ENCODE assay signal across 17 cellular contexts in the genomic region with DNA sequence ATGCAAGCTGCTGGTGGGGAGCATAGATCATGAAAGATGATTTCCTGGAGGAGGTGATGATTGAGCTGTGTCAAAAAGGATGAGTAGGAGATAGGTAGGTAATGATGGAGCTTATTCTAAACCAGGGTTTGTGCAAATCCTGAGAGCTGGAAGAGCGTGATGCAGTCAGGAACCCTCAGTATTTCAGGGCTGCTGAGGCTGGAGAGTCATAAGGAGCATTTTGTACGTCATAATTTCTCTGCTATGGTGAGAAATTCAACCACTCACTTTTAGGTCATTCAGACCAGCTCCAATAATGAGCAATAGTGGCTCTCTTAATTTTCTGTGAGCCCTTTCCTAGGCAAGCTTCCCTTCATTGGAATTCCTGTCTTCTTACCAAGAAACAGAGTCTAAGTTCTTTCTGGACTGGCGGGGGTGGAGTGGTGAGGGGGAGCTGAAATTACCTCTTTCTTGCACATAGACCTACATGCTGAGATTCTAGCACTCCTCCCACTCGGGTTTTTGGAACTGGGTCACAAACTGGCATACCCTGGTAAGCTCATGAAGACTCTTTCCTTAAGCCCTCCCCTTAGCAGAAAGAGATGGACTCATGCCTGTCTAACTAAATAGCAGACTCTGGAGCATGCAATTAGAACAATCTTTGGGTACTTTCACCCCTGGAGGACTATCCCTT.
DNase-seq lines count a peak whose midpoint lies in the region; ATAC-seq and TF ChIP-seq lines count a peak whose summit lies in the region.
"Had no signal": no experiment of that assay in that cellular context is flagged by ENCODE, and none has a peak within 500 bp of the region (broad histone marks: within the 10 kb centered on the region; RNA-seq: fewer than 3 reads in every experiment).

No MANE protein-coding gene starts in this region.

- POLR2A ChIA-PET in HEK293T (lab: Yijun Ruan, JAX), result interaction anchor here (2.2 kb wide), 1 partner anchor 59 kb away, joined by 5 read pairs; no protein-coding TSS in a partner anchor

- CTCF ChIA-PET in HEK293T (lab: Yijun Ruan, JAX), result interaction anchor here (0.6 to 1.0 kb wide), 5 partner anchors 11 to 391 kb away, joined by 3 to 4 read pairs (median 3); a partner anchor contains a TSS

- H3K36me3 Mint-ChIP-seq in neural crest cell (ENCODE audit: low read depth), result no peaks in the 10 kb centered on the region
- H3K36me3 Mint-ChIP-seq: CD8-positive, alpha-beta T cell had no signal

- H3K27ac Mint-ChIP-seq in neural crest cell (ENCODE audit: unreplicated experiment), result peak overlapping the region; percentile 2
- H3K27ac Mint-ChIP-seq: CD8-positive, alpha-beta T cell had no signal

- H3K4me1 Mint-ChIP-seq in neural crest cell, result no peaks in the 10 kb centered on the region

- TF ChIP-seq CTCF in neural crest cell (conservative IDR thresholded peaks at IDR 0.05), result no peak

- no peak for DNase-seq in activated CD4-positive, CD25-positive, alpha-beta regulatory T cell treated with anti-CD3 and anti-CD28 coated beads, Interleukin-2, amount 50 U/mL, for 72 hours
- DNase-seq in neural crest cell (ENCODE audit: low read depth, low spot score) (no peak), HuH-7.5 (ENCODE audit: low spot score) (no peak), T1000 (lab: John Stamatoyannopoulos, UW) (no peak), HEK293T (ENCODE audit: extremely low spot score) (no peak)
- DNase-seq: 8988T; activated CD4-positive, CD25-positive, alpha-beta regulatory T cell; CD8-positive, alpha-beta T cell; foreskin fibroblast; KBM-7; mesendoderm; NCI-H1417 treated with DMSO at 0.1 percent for 48 hours; NCI-H446; PC-3 had no signal

- H3K27me3 Mint-ChIP-seq in neural crest cell (ENCODE audit: low read depth), result no peaks in the 10 kb centered on the region

- peak; percentile 15 to 31 for ATAC-seq in activated CD4-positive, CD25-positive, alpha-beta regulatory T cell treated with anti-CD3 and anti-CD28 coated beads, Interleukin-2, amount 50 U/mL, for 24 hours
- peak; percentile 6 for ATAC-seq in GM21529 (IDR thresholded peaks at IDR 0.05; ENCODE audit: unreplicated experiment)
- ATAC-seq in HG03432 (IDR thresholded peaks at IDR 0.05; ENCODE audit: unreplicated experiment), result peak; percentile 24
- ATAC-seq: CD8-positive, alpha-beta T cell; PC-3 had no signal

- H3K9me3 Mint-ChIP-seq in neural crest cell, result no peaks in the 10 kb centered on the region
- H3K9me3 Mint-ChIP-seq: CD8-positive, alpha-beta T cell had no signal

- no peak overlapping the region for H3K4me3 Mint-ChIP-seq in neural crest cell
- H3K4me3 Mint-ChIP-seq: CD8-positive, alpha-beta T cell had no signal

TF ChIP-seq in HEK293T, 16 proteins besides CTCF, POLR2A, EP300 and RAD21:
- TF ChIP-seq ARNT (IDR thresholded peaks at IDR 0.05), result no peak
- TF ChIP-seq ELF4 (IDR thresholded peaks at IDR 0.05), result no peak
- no peak for TF ChIP-seq HDGF (IDR thresholded peaks at IDR 0.05; ENCODE audit: borderline replicate concordance)
- TF ChIP-seq TARDBP (IDR thresholded peaks at IDR 0.05), result no peak
- no peak for TF ChIP-seq LEF1 (IDR thresholded peaks at IDR 0.05; ENCODE audit: borderline replicate concordance)
